Comparison of ENCODE assay signal across 1 cellular context in genomic region chr16:57688987-57689771, GRCh38.
TF ChIP-seq lines count a peak whose summit lies in the region.

No MANE protein-coding gene starts in this region.

TF ChIP-seq in H1, 55 proteins besides CTCF, POLR2A, EP300 and RAD21:
- no peak for TF ChIP-seq ASH2L (IDR thresholded peaks at IDR 0.05; ENCODE audit: low read length)
- no peak for TF ChIP-seq RBBP5 (IDR thresholded peaks at IDR 0.05; ENCODE audit: borderline replicate concordance, low read depth, low read length)
- TF ChIP-seq NANOG (IDR thresholded peaks at IDR 0.05; ENCODE audit: insufficient read depth, low read depth, low read length, poor library complexity, severe bottlenecking), result no peak
- no peak for TF ChIP-seq KDM5A (IDR thresholded peaks at IDR 0.05; ENCODE audit: low read length)
